In the genomic region with DNA sequence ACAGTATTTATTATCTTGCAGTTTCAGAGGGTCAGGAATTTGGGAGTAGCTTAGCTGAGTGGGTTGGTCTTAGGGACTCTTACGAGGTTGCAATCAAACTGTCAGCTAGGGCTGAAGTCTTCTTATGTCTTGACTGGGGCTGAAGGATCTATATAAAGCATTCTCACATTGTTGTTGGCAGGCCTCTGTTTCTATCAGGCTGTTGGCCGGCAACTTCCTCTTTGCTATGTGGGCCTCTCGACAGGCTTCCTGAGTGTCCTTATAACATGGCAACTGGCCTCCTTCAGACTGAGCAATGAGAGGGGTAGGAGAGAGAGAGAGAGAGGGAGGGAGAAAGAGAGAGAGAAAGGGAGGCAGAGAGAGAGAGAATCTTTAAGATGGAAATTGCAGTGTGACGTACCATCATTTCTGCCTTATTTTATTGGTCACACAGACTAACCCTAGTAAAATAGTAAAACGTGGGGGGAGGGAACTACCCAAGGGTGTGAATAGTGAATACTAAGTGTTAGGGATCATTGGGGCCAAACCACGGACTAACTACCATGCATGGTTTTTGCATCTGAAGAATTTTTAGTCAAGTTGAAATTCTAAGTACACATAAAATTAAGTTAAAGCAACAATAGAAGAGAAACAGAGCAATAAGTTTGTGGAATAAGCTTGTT, we compare ENCODE assay signal across 9 cellular contexts. TPM values are rescaled to one million over a fixed set of nuclear protein-coding genes. Genes with fewer than 3 reads are reported as not detected.
A peak's percentile ranks its signal among the peaks of the same experiment; 100 is the strongest.
DNase-seq lines count a peak whose midpoint lies in the region; ATAC-seq, FAIRE-seq and TF ChIP-seq lines count a peak whose summit lies in the region.
"Had no signal": no experiment of that assay in that cellular context is flagged by ENCODE, and none has a peak within 500 bp of the region (broad histone marks: within the 10 kb centered on the region; RNA-seq: fewer than 3 reads in every experiment).

No MANE protein-coding gene starts in this region.

- CTCF ChIA-PET in H1 (lab: Charles Lee; ENCODE audit: partially characterized antibody), result interaction anchor here (1.0 to 1.2 kb wide), 3 partner anchors 18 to 32 kb away, joined by 3 to 5 read pairs (median 3); no protein-coding TSS in a partner anchor
- CTCF ChIA-PET in activated CD8-positive, alpha-beta T cell treated with anti-CD3 and anti-CD28 coated beads, Interleukin-2, amount 10 ng/mL, durations not matched to agents 7 days and 5 days (lab: Charles Lee), result interaction anchor here (0.6 to 0.7 kb wide), 2 partner anchors 62 to 877 kb away, joined by 3 read pairs; no protein-coding TSS in a partner anchor

- no peak overlapping the region for H3K4me2 ChIP-seq in H1 (ENCODE audit: insufficient read depth in 1 of 2, low read depth in 2 of 2, low read length in 2 of 2)

- no peaks in the 10 kb centered on the region for H3K79me2 ChIP-seq in H1 (ENCODE audit: control insufficient read depth in 1 of 2, insufficient read depth in 2 of 2, low read length in 2 of 2)

- H3K14ac ChIP-seq in H1 (ENCODE audit: insufficient read length), result no peak overlapping the region

- no peak overlapping the region for H2BK20ac ChIP-seq in H1 (ENCODE audit: low read length)

- TF ChIP-seq RAD21 in H1 (IDR thresholded peaks at IDR 0.05 in 1 of 2, conservative IDR thresholded peaks at IDR 0.05 in 1 of 2; ENCODE audit: low read depth in 2 of 2, low read length in 2 of 2), result no peak

- no peak overlapping the region for H3K23ac ChIP-seq in H1 (ENCODE audit: insufficient read length)

- H2BK12ac ChIP-seq in H1 (ENCODE audit: low read depth, low read length), result no peak overlapping the region

- no peak overlapping the region for H3K4me3 Mint-ChIP-seq in activated CD8-positive, alpha-beta T cell treated with anti-CD3 and anti-CD28 coated beads, Interleukin-2, amount 10 ng/mL, durations not matched to agents 7 days and 5 days

- no peak for TF ChIP-seq POLR2A in H1 (IDR thresholded peaks at IDR 0.05; ENCODE audit: control extremely low read depth in 1 of 2, low read depth in 2 of 2, low read length in 2 of 2)

- no peaks in the 10 kb centered on the region for H3K36me3 Mint-ChIP-seq in activated CD8-positive, alpha-beta T cell treated with anti-CD3 and anti-CD28 coated beads, Interleukin-2, amount 10 ng/mL, durations not matched to agents 7 days and 5 days (ENCODE audit: low read depth)

- peak overlapping the region; percentile 87 for H2AFZ ChIP-seq in H1 (ENCODE audit: low read length)

- POLR2A ChIA-PET in H1 (lab: Charles Lee; ENCODE audit: partially characterized antibody), result no interaction called here
- POLR2A ChIA-PET in activated CD8-positive, alpha-beta T cell treated with anti-CD3 and anti-CD28 coated beads, Interleukin-2, amount 10 ng/mL, durations not matched to agents 7 days and 5 days (lab: Charles Lee), result no interaction called here

- no peaks in the 10 kb centered on the region for H3K9me3 Mint-ChIP-seq in activated CD8-positive, alpha-beta T cell treated with anti-CD3 and anti-CD28 coated beads, Interleukin-2, amount 10 ng/mL, durations not matched to agents 7 days and 5 days (ENCODE audit: insufficient read depth)

- no peaks in the 10 kb centered on the region for H3K4me1 ChIP-seq in H1 (replicated peaks in 1 of 4; ENCODE audit: control insufficient read depth in 3 of 4, insufficient read depth in 4 of 4, low read length in 3 of 4)

- DNase-seq in H1 (ENCODE audit: low read depth in 1 of 2, low spot score in 2 of 2) (no peak), renal cortical epithelial cell (ENCODE audit: low read depth) (peak; percentile 3), GM03348 (ENCODE audit: low spot score) (no peak), kidney glomerular epithelial cell (lab: John Stamatoyannopoulos, UW) (no peak)
- DNase-seq in activated CD8-positive, alpha-beta T cell treated with anti-CD3 and anti-CD28 coated beads, Interleukin-2, amount 10 ng/mL, durations not matched to agents 7 days and 5 days, result no peak
- no peak for DNase-seq in activated effector memory CD4-positive, alpha-beta T cell treated with Interleukin-2 at 50 U/mL for 16 hours

- no peak overlapping the region for H3K4me3 ChIP-seq in H1 (ENCODE audit: extremely low read depth in 1 of 4, insufficient read depth in 2 of 4, low read depth in 3 of 4, low read length in 4 of 4)

- H4K8ac ChIP-seq in H1 (ENCODE audit: extremely low read depth, insufficient read depth, low read length), result no peak overlapping the region

- no peak overlapping the region for H4K5ac ChIP-seq in H1 (ENCODE audit: insufficient read length, low read depth, low read length)

- no peaks in the 10 kb centered on the region for H4K20me1 ChIP-seq in H1 (replicated peaks in 1 of 2; ENCODE audit: control insufficient read depth in 1 of 2, insufficient read depth in 2 of 2, low read length in 2 of 2)

- H3K9ac ChIP-seq in H1 (replicated peaks in 1 of 4; ENCODE audit: extremely low read depth in 1 of 4, low read depth in 3 of 4, low read length in 3 of 4), result no peak overlapping the region

- no peak for TF ChIP-seq EP300 in H1 (IDR thresholded peaks at IDR 0.05; ENCODE audit: borderline replicate concordance in 1 of 2, low read depth in 2 of 2, low read length in 2 of 2)

- TF ChIP-seq CTCF in H1 (IDR thresholded peaks at IDR 0.05; ENCODE audit: control extremely low read depth in 1 of 3, insufficient read depth in 1 of 3, low read depth in 1 of 3, low read length in 3 of 3), result no peak

- no peaks in the 10 kb centered on the region for H3K4me1 Mint-ChIP-seq in activated CD8-positive, alpha-beta T cell treated with anti-CD3 and anti-CD28 coated beads, Interleukin-2, amount 10 ng/mL, durations not matched to agents 7 days and 5 days (ENCODE audit: low read depth)

- no peak overlapping the region for H2BK120ac ChIP-seq in H1 (replicated peaks; ENCODE audit: low read depth, low read length)

- H3K27me3 Mint-ChIP-seq in activated CD8-positive, alpha-beta T cell treated with anti-CD3 and anti-CD28 coated beads, Interleukin-2, amount 10 ng/mL, durations not matched to agents 7 days and 5 days (ENCODE audit: low read depth), result peaks cover 2% of the 10 kb centered on the region

- H4K91ac ChIP-seq in H1 (replicated peaks; ENCODE audit: insufficient read length, low read length), result no peak overlapping the region

- no peak overlapping the region for H3K18ac ChIP-seq in H1 (ENCODE audit: extremely low read depth, low read length)

- no peak overlapping the region for H2BK15ac ChIP-seq in H1 (ENCODE audit: low read length)

- H3K9me3 ChIP-seq in H1 (ENCODE audit: insufficient read depth in 2 of 2, low read depth in 1 of 2, low read length in 1 of 2), result no peaks in the 10 kb centered on the region

- no peaks in the 10 kb centered on the region for H3K79me1 ChIP-seq in H1 (ENCODE audit: low read depth, low read length)

- H3K36me3 ChIP-seq in H1 (ENCODE audit: control insufficient read depth in 2 of 4, insufficient read depth in 4 of 4, low read length in 3 of 4), result no peaks in the 10 kb centered on the region

- H2AK5ac ChIP-seq in H1 (ENCODE audit: low read depth, low read length), result no peak overlapping the region

- peak; percentile 87 for ATAC-seq in GM19324 (IDR thresholded peaks at IDR 0.05; ENCODE audit: low FRiP score, unreplicated experiment)
- peak; percentile 73 for ATAC-seq in HG03378 (IDR thresholded peaks at IDR 0.05; ENCODE audit: unreplicated experiment)
- ATAC-seq in activated CD8-positive, alpha-beta T cell treated with anti-CD3 and anti-CD28 coated beads, Interleukin-2, amount 10 ng/mL, durations not matched to agents 7 days and 5 days, result no peak

- H3K27me3 ChIP-seq in H1 (replicated peaks in 1 of 4; ENCODE audit: control insufficient read depth in 3 of 4, extremely low read depth in 1 of 4, insufficient read depth in 3 of 4, low read length in 3 of 4), result no peaks in the 10 kb centered on the region

- H3K27ac Mint-ChIP-seq in activated CD8-positive, alpha-beta T cell treated with anti-CD3 and anti-CD28 coated beads, Interleukin-2, amount 10 ng/mL, durations not matched to agents 7 days and 5 days, result no peak overlapping the region

- no peaks in the 10 kb centered on the region for H3K23me2 ChIP-seq in H1 (ENCODE audit: low read depth, low read length)

- H2BK5ac ChIP-seq in H1 (ENCODE audit: low read depth, low read length), result no peak overlapping the region

- no peak overlapping the region for H3K56ac ChIP-seq in H1 (replicated peaks; ENCODE audit: insufficient read length, low read depth, low read length)

- no peak overlapping the region for H3K27ac ChIP-seq in H1 (ENCODE audit: low read depth, low read length)
- H3K27ac ChIP-seq: epithelial cell of prostate had no signal

- 74% methylated on average over 6 of the region's 6 CpGs; no CpG with 5 or more reads in 1 of the 2 experiments for WGBS in H1 (ENCODE audit: extremely low coverage in 1 of 2, insufficient coverage in 1 of 2, insufficient read length in 1 of 2, insufficient replicate concordance in 2 of 2, low coverage in 1 of 2, low lambda C conversion rate in 2 of 2, missing lambda C conversion rate in 1 of 2), 2 experiments

- no peak for FAIRE-seq in H1 (lab: Jason Lieb, UNC)

- H3K4ac ChIP-seq in H1 (replicated peaks; ENCODE audit: insufficient read length, low read depth, low read length), result no peak overlapping the region

TF ChIP-seq in H1, 55 proteins besides CTCF, POLR2A, EP300 and RAD21 (continues in another document):
- TF ChIP-seq MAFK (IDR thresholded peaks at IDR 0.05; ENCODE audit: low read depth, low read length), result no peak
- TF ChIP-seq, protein P1, sequence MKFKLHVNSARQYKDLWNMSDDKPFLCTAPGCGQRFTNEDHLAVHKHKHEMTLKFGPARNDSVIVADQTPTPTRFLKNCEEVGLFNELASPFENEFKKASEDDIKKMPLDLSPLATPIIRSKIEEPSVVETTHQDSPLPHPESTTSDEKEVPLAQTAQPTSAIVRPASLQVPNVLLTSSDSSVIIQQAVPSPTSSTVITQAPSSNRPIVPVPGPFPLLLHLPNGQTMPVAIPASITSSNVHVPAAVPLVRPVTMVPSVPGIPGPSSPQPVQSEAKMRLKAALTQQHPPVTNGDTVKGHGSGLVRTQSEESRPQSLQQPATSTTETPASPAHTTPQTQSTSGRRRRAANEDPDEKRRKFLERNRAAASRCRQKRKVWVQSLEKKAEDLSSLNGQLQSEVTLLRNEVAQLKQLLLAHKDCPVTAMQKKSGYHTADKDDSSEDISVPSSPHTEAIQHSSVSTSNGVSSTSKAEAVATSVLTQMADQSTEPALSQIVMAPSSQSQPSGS (IDR thresholded peaks at IDR 0.05; ENCODE audit: low read length), result no peak

RNA-seq across cellular contexts. Expression of a gene that starts 16.1 kb away (rescaled TPM):
- total RNA-seq in H1 (2021; fragmentation: NEBNext Ultra II Directional; extraction: Animal tissue kit (Norgen Biotek cat#: 25700)), result not detected in 2 replicates
- polyA plus RNA-seq in H1 (2011; rRNA removed), result not detected in 2 replicates
- not detected for polyA plus RNA-seq in H1 (2011; cell fraction: cytosol; rRNA removed)
- not detected for polyA plus RNA-seq in H1 (2011; cell fraction: nucleus; rRNA removed)
- polyA plus RNA-seq in H1 (2012, experiment 1 of 2), result not detected in 4 replicates
- not detected for polyA plus RNA-seq in H1 (2012, experiment 2 of 2)
- 0.06 TPM for polyA plus RNA-seq in H1 (2013, experiment 1 of 2)
- 0.09 TPM for polyA plus RNA-seq in H1 (2013, experiment 2 of 2)
- 0.03 and 0.27 TPM in 2 replicates for polyA minus RNA-seq in H1 (2011; rRNA and poly(A)+ RNA removed)
- not detected for polyA minus RNA-seq in H1 (2011; cell fraction: cytosol; rRNA and poly(A)+ RNA removed)
- not detected for polyA minus RNA-seq in H1 (2011; cell fraction: nucleus; rRNA and poly(A)+ RNA removed)
- 0.15 TPM in 1 of 2 replicates, not detected in the other for total RNA-seq in renal cortical epithelial cell
- under 1 TPM in 1 of 2 experiments, not detected in 1; 0.11 TPM for total RNA-seq in activated CD8-positive, alpha-beta T cell treated with anti-CD3 and anti-CD28 coated beads, Interleukin-2, amount 10 ng/mL, durations not matched to agents 7 days and 5 days
